ENCODE assay signal across 1 cellular context in the genomic region with DNA sequence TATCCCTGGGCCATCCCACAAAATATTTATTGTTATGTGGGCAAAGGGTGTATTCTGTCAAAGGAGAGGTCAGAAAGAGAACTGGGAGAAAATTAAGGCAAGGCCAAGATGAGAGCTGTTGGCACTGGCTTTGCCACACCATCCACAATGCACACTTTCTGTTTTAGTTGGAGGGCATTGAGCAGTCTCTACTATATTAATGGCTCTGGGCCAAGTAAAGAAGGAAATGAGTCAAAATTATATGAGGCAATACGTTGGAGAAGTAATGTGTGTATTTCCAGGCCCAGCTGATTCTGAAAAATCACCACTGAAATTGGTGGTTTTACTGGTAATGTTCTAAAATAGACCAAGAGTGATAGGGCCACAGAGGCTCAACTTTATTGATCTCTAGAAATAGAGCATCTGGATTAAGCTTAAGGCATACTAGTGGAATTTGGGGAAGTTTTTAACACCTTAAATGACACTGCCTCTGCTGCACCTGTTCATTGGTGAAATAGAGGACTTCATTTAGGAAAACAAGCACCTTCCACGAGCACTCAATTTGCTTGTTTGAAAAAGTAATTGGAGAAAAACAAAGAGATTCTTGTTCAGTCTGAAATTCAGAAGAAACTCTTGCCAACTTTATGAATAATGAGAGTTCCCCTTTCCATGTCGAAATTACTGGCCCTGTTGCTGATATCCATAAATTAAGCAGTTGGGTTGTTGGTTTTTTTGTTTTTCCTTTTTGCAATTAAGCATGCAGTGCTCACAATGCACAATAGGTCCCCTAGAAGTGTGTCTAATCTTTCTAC.
TF ChIP-seq lines count a peak whose summit lies in the region.

No MANE protein-coding gene starts in this region.

TF ChIP-seq in WTC11, 78 proteins besides CTCF, POLR2A, EP300 and RAD21 (continued from another document):
- TF ChIP-seq, protein P1, sequence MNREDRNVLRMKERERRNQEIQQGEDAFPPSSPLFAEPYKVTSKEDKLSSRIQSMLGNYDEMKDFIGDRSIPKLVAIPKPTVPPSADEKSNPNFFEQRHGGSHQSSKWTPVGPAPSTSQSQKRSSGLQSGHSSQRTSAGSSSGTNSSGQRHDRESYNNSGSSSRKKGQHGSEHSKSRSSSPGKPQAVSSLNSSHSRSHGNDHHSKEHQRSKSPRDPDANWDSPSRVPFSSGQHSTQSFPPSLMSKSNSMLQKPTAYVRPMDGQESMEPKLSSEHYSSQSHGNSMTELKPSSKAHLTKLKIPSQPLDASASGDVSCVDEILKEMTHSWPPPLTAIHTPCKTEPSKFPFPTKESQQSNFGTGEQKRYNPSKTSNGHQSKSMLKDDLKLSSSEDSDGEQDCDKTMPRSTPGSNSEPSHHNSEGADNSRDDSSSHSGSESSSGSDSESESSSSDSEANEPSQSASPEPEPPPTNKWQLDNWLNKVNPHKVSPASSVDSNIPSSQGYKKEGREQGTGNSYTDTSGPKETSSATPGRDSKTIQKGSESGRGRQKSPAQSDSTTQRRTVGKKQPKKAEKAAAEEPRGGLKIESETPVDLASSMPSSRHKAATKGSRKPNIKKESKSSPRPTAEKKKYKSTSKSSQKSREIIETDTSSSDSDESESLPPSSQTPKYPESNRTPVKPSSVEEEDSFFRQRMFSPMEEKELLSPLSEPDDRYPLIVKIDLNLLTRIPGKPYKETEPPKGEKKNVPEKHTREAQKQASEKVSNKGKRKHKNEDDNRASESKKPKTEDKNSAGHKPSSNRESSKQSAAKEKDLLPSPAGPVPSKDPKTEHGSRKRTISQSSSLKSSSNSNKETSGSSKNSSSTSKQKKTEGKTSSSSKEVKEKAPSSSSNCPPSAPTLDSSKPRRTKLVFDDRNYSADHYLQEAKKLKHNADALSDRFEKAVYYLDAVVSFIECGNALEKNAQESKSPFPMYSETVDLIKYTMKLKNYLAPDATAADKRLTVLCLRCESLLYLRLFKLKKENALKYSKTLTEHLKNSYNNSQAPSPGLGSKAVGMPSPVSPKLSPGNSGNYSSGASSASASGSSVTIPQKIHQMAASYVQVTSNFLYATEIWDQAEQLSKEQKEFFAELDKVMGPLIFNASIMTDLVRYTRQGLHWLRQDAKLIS (CRISPR knock-in tag; IDR thresholded peaks at IDR 0.05; ENCODE audit: borderline replicate concordance) = no peak
